19 cellular contexts compared by ENCODE assay signal in the genomic region with DNA sequence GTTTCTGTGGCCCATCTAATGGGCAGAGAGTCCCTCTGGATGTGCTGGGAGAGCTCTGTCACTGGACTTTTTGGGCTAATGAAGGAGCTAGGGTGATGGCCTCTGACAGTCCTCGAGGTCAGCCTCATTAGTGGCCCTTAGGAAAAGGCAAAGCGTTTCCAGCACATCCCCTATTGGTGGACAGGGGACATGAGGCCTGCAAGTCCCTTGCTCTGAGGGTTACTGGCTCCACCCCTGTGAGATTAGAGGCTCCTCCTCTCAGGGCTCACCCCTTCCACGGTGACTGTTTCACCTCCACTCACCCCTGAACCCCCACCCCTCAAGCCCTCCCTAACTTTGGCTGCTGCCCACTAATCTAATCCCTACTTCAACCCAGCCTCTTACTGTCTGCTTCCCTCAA. TPM values are rescaled to one million over a fixed set of nuclear protein-coding genes. Genes with fewer than 3 reads are reported as not detected.
A peak's percentile ranks its signal among the peaks of the same experiment; 100 is the strongest.
DNase-seq lines count a peak whose midpoint lies in the region; ATAC-seq, FAIRE-seq and TF ChIP-seq lines count a peak whose summit lies in the region.
"Had no signal": no experiment of that assay in that cellular context is flagged by ENCODE, and none has a peak within 500 bp of the region (broad histone marks: within the 10 kb centered on the region; RNA-seq: fewer than 3 reads in every experiment).

No MANE protein-coding gene starts in this region.

- no peak overlapping the region for H3K9ac ChIP-seq in HCT116 (ENCODE audit: low read length)
- H3K9ac ChIP-seq in K562 (ENCODE audit: insufficient read depth in 1 of 2, low read depth in 2 of 2, low read length in 2 of 2), result no peak overlapping the region
- no peak overlapping the region for H3K9ac ChIP-seq in mesendoderm (ENCODE audit: low read length)
- H3K9ac ChIP-seq: BLaER1 had no signal

- peak; percentile 77 for FAIRE-seq in K562 (lab: Jason Lieb, UNC)

- intact Hi-C loops in HCT116 (cut with micrococcal nuclease), result no loop called here
- intact Hi-C loops in Panc1 (cut with micrococcal nuclease; ENCODE audit: unreplicated experiment), result no loop called here
- intact Hi-C loops in K562 (cut with micrococcal nuclease), result no loop called here

- DNase-seq in HCT116 (ENCODE audit: low read depth, low spot score) (no peak), Panc1 (ENCODE audit: low read depth, low spot score) (no peak), K562 (ENCODE audit: extremely low read depth in 1 of 4, low spot score in 3 of 4) (peak; percentile 65 to 74 (median 70)), mesendoderm (peak; percentile 61), NCI-H1436 (lab: John Stamatoyannopoulos, UW) (no peak), NCI-H446 treated with DMSO at 0.1 percent for 48 hours (lab: John Stamatoyannopoulos, UW) (no peak)
- DNase-seq: ACHN; CD4-positive, alpha-beta T cell; COR-L47; DMS79; MG63; NCI-H1417; NCI-H187 treated with DMSO at 0.1 percent for 48 hours; NCI-H2107; NCI-H510A; NK-92 treated with Interleukin-12 subunit alpha and Interleukin-12 subunit beta, amount 100 ng/mL, for 24 hours; Peyer's patch had no signal

- POLR2A ChIA-PET in HCT116 (lab: Charles Lee), result no interaction called here
- POLR2A ChIA-PET in Panc1 (lab: Charles Lee), result no interaction called here
- POLR2A ChIA-PET in K562 (lab: Yijun Ruan, JAX), result no interaction called here

- no peak overlapping the region for H2BK5ac ChIP-seq in mesendoderm (ENCODE audit: low read length)

- H3K27me3 ChIP-seq in HCT116 (ENCODE audit: insufficient read depth, low read length) (no peaks in the 10 kb centered on the region), Panc1 (ENCODE audit: control insufficient read depth, insufficient read depth, low read length) (no peaks in the 10 kb centered on the region), K562 (ENCODE audit: control insufficient read depth in 2 of 2, insufficient read depth in 2 of 2, low read length in 2 of 2) (peaks cover 0 to 5% of the 10 kb centered on the region in 2 experiments; a peak in 1 of 5 replicates), mesendoderm (ENCODE audit: insufficient read depth, low read length, poor library complexity) (no peaks in the 10 kb centered on the region)
- H3K27me3 ChIP-seq: BLaER1, MG63, Peyer's patch had no signal

- H2AK5ac ChIP-seq in mesendoderm (ENCODE audit: low read length), result no peak overlapping the region

- H3K79me2 ChIP-seq in HCT116 (ENCODE audit: insufficient read depth, low read length) (no peaks in the 10 kb centered on the region), K562 (ENCODE audit: control insufficient read depth, insufficient read depth, low read length) (no peaks in the 10 kb centered on the region), mesendoderm (ENCODE audit: control insufficient read depth, insufficient read depth, low read length) (no peaks in the 10 kb centered on the region)

- no peak overlapping the region for H3K56ac ChIP-seq in mesendoderm (ENCODE audit: low read length)

- no peak overlapping the region for H3K23ac ChIP-seq in mesendoderm (ENCODE audit: low read length)

- RAD21 ChIA-PET in HCT116 (lab: Charles Lee; ENCODE audit: low non-redundant PET in 1 of 2, low total read pairs in 2 of 2, uncharacterized antibody in 2 of 2, unreplicated experiment in 2 of 2), result no interaction called here

- H2AFZ ChIP-seq in HCT116 (ENCODE audit: low read depth, low read length, poor library complexity, severe bottlenecking) (no peak overlapping the region), K562 (ENCODE audit: low read depth, low read length) (peak overlapping the region; percentile 80)

- H3K79me1 ChIP-seq in mesendoderm (ENCODE audit: low read length), result no peaks in the 10 kb centered on the region

- H3K27ac ChIP-seq in HCT116 (ENCODE audit: low read depth, low read length) (no peak overlapping the region), Panc1 (ENCODE audit: low read length) (no peak overlapping the region), K562 (ENCODE audit: extremely low read depth, low read depth, low read length) (no peak overlapping the region), mesendoderm (ENCODE audit: low read depth, low read length) (no peak overlapping the region)
- H3K27ac ChIP-seq: BLaER1, Peyer's patch had no signal

- H3K9me3 ChIP-seq in HCT116 (ENCODE audit: control insufficient read depth in 1 of 2, insufficient read depth in 1 of 2, low read depth in 1 of 2, low read length in 2 of 2) (no peaks in the 10 kb centered on the region), Panc1 (ENCODE audit: control insufficient read depth, insufficient read depth, low read depth, low read length) (no peaks in the 10 kb centered on the region), K562 (replicated peaks; ENCODE audit: control insufficient read depth, insufficient read depth, low read depth, low read length) (no peaks in the 10 kb centered on the region)
- H3K9me3 ChIP-seq: BLaER1, MG63, Peyer's patch had no signal

- in situ Hi-C loops in Panc1 (cut with HindIII; ENCODE audit: low pct_unique_long_range_greater_than_20kb, low sequenced_read_pairs), result no loop called here
- in situ Hi-C loops in K562 (cut with MboI), result no loop called here

- no peak overlapping the region for H3K18ac ChIP-seq in mesendoderm (ENCODE audit: low read length)

- CTCF ChIA-PET in HCT116 (lab: Charles Lee) (no interaction called here), Panc1 (lab: Charles Lee) (no interaction called here), K562 (lab: Yijun Ruan, JAX; ENCODE audit: low intra/inter-chr PET ratio) (no interaction called here)

- H3K4me3 ChIP-seq in HCT116 (replicated peaks in 1 of 2; ENCODE audit: low read depth in 1 of 2, low read length in 2 of 2) (no peak overlapping the region), Panc1 (ENCODE audit: low read depth in 2 of 2, low read length in 2 of 2) (no peak overlapping the region), K562 (no peak overlapping the region), mesendoderm (ENCODE audit: low read length) (no peak overlapping the region)
- H3K4me3 ChIP-seq: BLaER1, MG63, Peyer's patch had no signal

- no peaks in the 10 kb centered on the region for H3K9me2 ChIP-seq in HCT116 (ENCODE audit: insufficient read depth)

- H4K20me1 ChIP-seq in HCT116 (ENCODE audit: insufficient read depth), result no peaks in the 10 kb centered on the region
- no peaks in the 10 kb centered on the region for H4K20me1 ChIP-seq in K562 (replicated peaks; ENCODE audit: control insufficient read depth, insufficient read depth, low read length)
- H4K20me1 ChIP-seq: BLaER1 had no signal

- 0% methylated on average over 3 of the region's 3 CpGs for WGBS in K562 (ENCODE audit: insufficient coverage, low coverage, missing lambda C conversion rate)
- no CpG with 5 or more reads among the region's 3 CpGs for WGBS in mesendoderm (ENCODE audit: extremely low coverage, insufficient coverage, low lambda C conversion rate)

- H3K4me2 ChIP-seq in HCT116 (ENCODE audit: low read length), result no peak overlapping the region
- H3K4me2 ChIP-seq in K562 (ENCODE audit: insufficient read depth, low read length), result no peak overlapping the region
- H3K4me2 ChIP-seq in mesendoderm (ENCODE audit: low read length), result no peak overlapping the region
- H3K4me2 ChIP-seq: BLaER1 had no signal

- no peak overlapping the region for H2BK120ac ChIP-seq in mesendoderm (ENCODE audit: low read depth, low read length)

- H2BK15ac ChIP-seq in mesendoderm (replicated peaks; ENCODE audit: low read depth), result no peak overlapping the region

- H3K36me3 ChIP-seq in HCT116 (ENCODE audit: control insufficient read depth in 1 of 2, insufficient read depth in 2 of 2, low read length in 2 of 2) (no peaks in the 10 kb centered on the region), Panc1 (ENCODE audit: control insufficient read depth, insufficient read depth, low read length) (no peaks in the 10 kb centered on the region), K562 (ENCODE audit: control insufficient read depth, insufficient read depth, low read length) (no peaks in the 10 kb centered on the region), mesendoderm (ENCODE audit: control insufficient read depth, insufficient read depth, low read length) (no peaks in the 10 kb centered on the region)
- H3K36me3 ChIP-seq: BLaER1, MG63, Peyer's patch had no signal

- TF ChIP-seq CTCF in HCT116 (IDR thresholded peaks at IDR 0.05 in 2 of 3, conservative IDR thresholded peaks at IDR 0.05 in 1 of 3; ENCODE audit: borderline replicate concordance in 1 of 3, insufficient read depth in 1 of 3, low read depth in 2 of 3, low read length in 2 of 3) (no peak), Panc1 (IDR thresholded peaks at IDR 0.05) (no peak), K562 (IDR thresholded peaks at IDR 0.05 in 2 of 3, conservative IDR thresholded peaks at IDR 0.05 in 1 of 3; ENCODE audit: insufficient read depth in 2 of 3, low read depth in 1 of 3, low read length in 3 of 3) (peak; percentile 8 to 25 (median 16); a peak in 1 of 6 replicates)

- no peak overlapping the region for H4K8ac ChIP-seq in mesendoderm (ENCODE audit: low read depth, low read length)

- H3K9me1 ChIP-seq in K562 (ENCODE audit: control insufficient read depth, insufficient read depth, low read length), result no peaks in the 10 kb centered on the region

- peak; percentile 68 for ATAC-seq in HCT116
- peak; percentile 51; the same call in 1 of the 2 replicates for ATAC-seq in Panc1
- ATAC-seq in K562, result peak; percentile 90
- no peak for ATAC-seq in HG03457 (IDR thresholded peaks at IDR 0.05; ENCODE audit: unreplicated experiment)

- H3K4ac ChIP-seq in mesendoderm (ENCODE audit: low read depth, low read length), result no peak overlapping the region

- no peak overlapping the region for H4K5ac ChIP-seq in mesendoderm (ENCODE audit: low read length)

- TF ChIP-seq EP300 in K562 (IDR thresholded peaks at IDR 0.05; ENCODE audit: low read length), result no peak

- TF ChIP-seq POLR2A in HCT116 (IDR thresholded peaks at IDR 0.05; ENCODE audit: borderline replicate concordance, extremely low read depth, insufficient read depth, insufficient read length), result no peak
- TF ChIP-seq POLR2A in K562 (conservative IDR thresholded peaks at IDR 0.05), result no peak

- TF ChIP-seq RAD21 in HCT116 (IDR thresholded peaks at IDR 0.05; ENCODE audit: low read depth) (no peak), K562 (CRISPR knock-in tag; conservative IDR thresholded peaks at IDR 0.05 in 1 of 2, IDR thresholded peaks at IDR 0.05 in 1 of 2) (no peak)

- no TSS peak for BruUV-seq in HCT116 (replicated peaks; lab: Mats Ljungman, UMichigan)
- no TSS peak for BruUV-seq in Panc1 (replicated peaks; lab: Mats Ljungman, UMichigan)
- no TSS peak for BruUV-seq in K562 (replicated peaks; lab: Mats Ljungman, UMichigan)

- H3K4me1 ChIP-seq in HCT116 (ENCODE audit: control insufficient read depth in 1 of 2, insufficient read depth in 2 of 2, low read length in 2 of 2), result no peaks in the 10 kb centered on the region; a peak in 1 of 4 replicates
- no peaks in the 10 kb centered on the region; the same call in 1 of the 2 replicates for H3K4me1 ChIP-seq in Panc1 (ENCODE audit: control insufficient read depth, insufficient read depth, low read length)
- H3K4me1 ChIP-seq in K562 (replicated peaks in 1 of 2; ENCODE audit: control insufficient read depth in 2 of 2, insufficient read depth in 2 of 2, low read length in 2 of 2), result peaks cover 5 to 17% of the 10 kb centered on the region in 2 experiments; a peak in 4 of 5 replicates
- no peaks in the 10 kb centered on the region for H3K4me1 ChIP-seq in mesendoderm (ENCODE audit: control insufficient read depth, low read depth, low read length)
- H3K4me1 ChIP-seq: BLaER1 had no signal

RNA-seq across cellular contexts. Expression of gene FANCE, which starts 12.8 kb away (rescaled TPM):
- total RNA-seq in HCT116 (2021; ENCODE audit: unreplicated experiment) (16.1 TPM), Panc1 (2021; ENCODE audit: unreplicated experiment) (4.3 TPM), K562 (2014; rRNA removed) (26.7 and 30.2 TPM in 2 replicates), K562 (2014; rRNA removed; fragmentation: Illumina TruSeq; extraction: Trizol) (16.1 and 16.8 TPM in 2 replicates), K562 (2015; rRNA removed; fragmentation: Illumina TruSeq; extraction: Trizol) (14.5 and 14.8 TPM in 2 replicates), K562 (2021) (23.7 and 26.1 TPM in 2 replicates)
- 7.3 and 9.1 TPM in 2 replicates for polyA plus RNA-seq in HCT116 (2012)
- polyA plus RNA-seq in Panc1 (2012; ENCODE audit: insufficient read length), result 2.8 TPM
- 16.1 and 26.5 TPM in 2 replicates for total RNA-seq in K562 (2011; cell fraction: chromatin; rRNA removed; ENCODE audit: low replicate concordance)
- total RNA-seq in K562 (2011; cell fraction: nucleolus; rRNA removed), result 19.5 and 21.1 TPM in 2 replicates
- total RNA-seq in K562 (2011; cell fraction: nucleoplasm; rRNA removed), result 16.1 and 16.4 TPM in 2 replicates
- polyA plus RNA-seq in K562 (2011; rRNA removed) (17.0 and 20.4 TPM in 2 replicates), K562 (2014; fragmentation: Illumina TruSeq; extraction: Trizol) (17.3 and 18.3 TPM in 2 replicates), K562 (2014; fragmentation: Nextera tagmentation; extraction: Ambion mirVana) (1 to 10 TPM; 5.7 to 5.9 TPM), K562 (2014; rRNA removed) (17.2 and 20.4 TPM in 2 replicates)
- 19.3 and 22.3 TPM in 2 replicates for polyA plus RNA-seq in K562 (2011; cell fraction: cytosol; rRNA removed)
- 18.2 and 22.0 TPM in 2 replicates for polyA plus RNA-seq in K562 (2011; cell fraction: nucleus; rRNA removed)
- 13.1 and 18.0 TPM in 2 replicates for polyA plus RNA-seq in K562 (2012)
- 14.5 and 16.4 TPM in 2 replicates for polyA minus RNA-seq in K562 (2011; rRNA and poly(A)+ RNA removed)
- polyA minus RNA-seq in K562 (2011; cell fraction: cytosol; rRNA and poly(A)+ RNA removed), result 12.4 and 15.0 TPM in 2 replicates
- 4.8 and 6.6 TPM in 2 replicates for polyA minus RNA-seq in K562 (2011; cell fraction: nucleus; rRNA and poly(A)+ RNA removed)
- 6.7 TPM for polyA plus RNA-seq in mesendoderm (2013, experiment 1 of 2)
- 6.7 TPM for polyA plus RNA-seq in mesendoderm (2013, experiment 2 of 2)

RNA-seq across cellular contexts. Expression of gene RPL10A, which starts 28.9 kb away (rescaled TPM):
- total RNA-seq in HCT116 (2021; ENCODE audit: unreplicated experiment) (1,981 TPM), Panc1 (2021; ENCODE audit: unreplicated experiment) (732 TPM), K562 (2014; rRNA removed) (2,223 and 2,318 TPM in 2 replicates), K562 (2014; rRNA removed; fragmentation: Illumina TruSeq; extraction: Trizol) (1,978 and 2,020 TPM in 2 replicates), K562 (2015; rRNA removed; fragmentation: Illumina TruSeq; extraction: Trizol) (1,939 and 1,940 TPM in 2 replicates), K562 (2021) (1,856 and 1,978 TPM in 2 replicates)
- 2,739 and 2,996 TPM in 2 replicates for polyA plus RNA-seq in HCT116 (2012)
- polyA plus RNA-seq in Panc1 (2012; ENCODE audit: insufficient read length), result 904 TPM
- total RNA-seq in K562 (2011; cell fraction: chromatin; rRNA removed; ENCODE audit: low replicate concordance), result 362 and 601 TPM in 2 replicates
- total RNA-seq in K562 (2011; cell fraction: nucleolus; rRNA removed), result 935 and 968 TPM in 2 replicates
- total RNA-seq in K562 (2011; cell fraction: nucleoplasm; rRNA removed), result 800 and 1,320 TPM in 2 replicates
- polyA plus RNA-seq in K562 (2011; rRNA removed) (3,124 and 3,130 TPM in 2 replicates), K562 (2014; fragmentation: Illumina TruSeq; extraction: Trizol) (2,585 and 3,193 TPM in 2 replicates), K562 (2014; fragmentation: Nextera tagmentation; extraction: Ambion mirVana) (1,000 to 10,000 TPM; 1,589 to 2,116 TPM), K562 (2014; rRNA removed) (2,844 and 3,237 TPM in 2 replicates)
- polyA plus RNA-seq in K562 (2011; cell fraction: cytosol; rRNA removed), result 2,866 and 3,308 TPM in 2 replicates
- polyA plus RNA-seq in K562 (2011; cell fraction: nucleus; rRNA removed), result 2,021 and 2,231 TPM in 2 replicates
- polyA plus RNA-seq in K562 (2012), result 2,102 and 3,298 TPM in 2 replicates
- polyA minus RNA-seq in K562 (2011; rRNA and poly(A)+ RNA removed), result 1,756 and 1,900 TPM in 2 replicates
- polyA minus RNA-seq in K562 (2011; cell fraction: cytosol; rRNA and poly(A)+ RNA removed), result 874 and 913 TPM in 2 replicates
- polyA minus RNA-seq in K562 (2011; cell fraction: nucleus; rRNA and poly(A)+ RNA removed), result 342 and 506 TPM in 2 replicates
- polyA plus RNA-seq in mesendoderm (2013, experiment 1 of 2), result 2,328 TPM
- 2,329 TPM for polyA plus RNA-seq in mesendoderm (2013, experiment 2 of 2)

RNA-seq across cellular contexts. Expression of gene TEAD3, which starts 57.6 kb away (rescaled TPM):
- total RNA-seq in HCT116 (2021; ENCODE audit: unreplicated experiment), result 21.8 TPM
- 20.5 and 20.9 TPM in 2 replicates for polyA plus RNA-seq in HCT116 (2012)
- 10.7 TPM for total RNA-seq in Panc1 (2021; ENCODE audit: unreplicated experiment)
- 14.6 TPM for polyA plus RNA-seq in Panc1 (2012; ENCODE audit: insufficient read length)
- total RNA-seq in K562 (2011; cell fraction: chromatin; rRNA removed; ENCODE audit: low replicate concordance), result 5.1 and 14.6 TPM in 2 replicates
- 7.1 and 9.2 TPM in 2 replicates for total RNA-seq in K562 (2011; cell fraction: nucleolus; rRNA removed)
- 7.1 and 8.4 TPM in 2 replicates for total RNA-seq in K562 (2011; cell fraction: nucleoplasm; rRNA removed)
- 4.9 and 5.8 TPM in 2 replicates for total RNA-seq in K562 (2014; rRNA removed)
- total RNA-seq in K562 (2014; rRNA removed; fragmentation: Illumina TruSeq; extraction: Trizol), result 2.4 and 3.1 TPM in 2 replicates
- total RNA-seq in K562 (2015; rRNA removed; fragmentation: Illumina TruSeq; extraction: Trizol), result 3.0 and 3.3 TPM in 2 replicates
- 12.6 and 13.2 TPM in 2 replicates for total RNA-seq in K562 (2021)
- 3.3 and 7.0 TPM in 2 replicates for polyA plus RNA-seq in K562 (2011; rRNA removed)
- 5.2 and 5.3 TPM in 2 replicates for polyA plus RNA-seq in K562 (2011; cell fraction: cytosol; rRNA removed)
- polyA plus RNA-seq in K562 (2011; cell fraction: nucleus; rRNA removed), result 13.9 and 18.4 TPM in 2 replicates
- 7.7 and 10.0 TPM in 2 replicates for polyA plus RNA-seq in K562 (2012)
- polyA plus RNA-seq in K562 (2014; fragmentation: Illumina TruSeq; extraction: Trizol), result 11.1 and 13.6 TPM in 2 replicates
- polyA plus RNA-seq in K562 (2014; fragmentation: Nextera tagmentation; extraction: Ambion mirVana), result under 1 TPM; 0.63 to 0.92 TPM
- 6.7 and 8.2 TPM in 2 replicates for polyA plus RNA-seq in K562 (2014; rRNA removed)
- polyA minus RNA-seq in K562 (2011; rRNA and poly(A)+ RNA removed), result 1.9 TPM in 2 replicates
- 1.7 and 4.2 TPM in 2 replicates for polyA minus RNA-seq in K562 (2011; cell fraction: cytosol; rRNA and poly(A)+ RNA removed)
- polyA minus RNA-seq in K562 (2011; cell fraction: nucleus; rRNA and poly(A)+ RNA removed), result 2.4 and 3.2 TPM in 2 replicates
- polyA plus RNA-seq in mesendoderm (2013, experiment 1 of 2), result 37.1 TPM
- polyA plus RNA-seq in mesendoderm (2013, experiment 2 of 2), result 36.3 TPM

Comparison
In these comparisons a context has a peak if more than half of its experiments do, and no peak if none do; other contexts are left out.
1. DNase-seq: peak in K562 (4 of 4) and mesendoderm (single experiment); none in HCT116 (single experiment), Panc1 (single experiment), NCI-H1436 (single experiment) and NCI-H446 treated with DMSO at 0.1 percent for 48 hours (single experiment).
2. CTCF ChIP-seq: peak in K562 (3 of 3); none in HCT116 (0 of 3) and Panc1 (single experiment).
3. Of the 22 proteins assayed by ChIP-seq in both K562 and HCT116: peak only in K562: CTCF; only in HCT116: none; in both: none; in neither: 21.